8 cellular contexts compared by ENCODE assay signal in genomic region chr9:88533951-88534455, GRCh38. TPM values are rescaled to one million over a fixed set of nuclear protein-coding genes. Genes with fewer than 3 reads are reported as not detected.
A peak's percentile ranks its signal among the peaks of the same experiment; 100 is the strongest.
DNase-seq lines count a peak whose midpoint lies in the region; ATAC-seq, FAIRE-seq and TF ChIP-seq lines count a peak whose summit lies in the region.

No MANE protein-coding gene starts in this region.

- H3K4me3 ChIP-seq in A673 (ENCODE audit: low read depth, low read length, poor library complexity, severe bottlenecking) (peak overlapping the region; percentile 53), mammary epithelial cell (replicated peaks in 1 of 3; ENCODE audit: insufficient read depth in 1 of 3, low read depth in 2 of 3, low read length in 3 of 3) (peak overlapping the region; percentile 28 to 70 (median 50)), testis (peak overlapping the region; percentile 56 to 58), Karpas-422 (ENCODE audit: low read length) (no peak overlapping the region)

- no peak overlapping the region for H3K9ac ChIP-seq in mammary epithelial cell (ENCODE audit: insufficient read depth, low read length)
- no peak overlapping the region for H3K9ac ChIP-seq in Karpas-422 (ENCODE audit: low read length)

- no peaks in the 10 kb centered on the region for H3K79me2 ChIP-seq in mammary epithelial cell (ENCODE audit: insufficient read depth, low read length)
- H3K79me2 ChIP-seq in Karpas-422 (ENCODE audit: low read length) = no peaks in the 10 kb centered on the region

- H3K27ac ChIP-seq in A673 (ENCODE audit: low read depth, low read length, poor library complexity, severe bottlenecking) = peak overlapping the region; percentile 78
- no peak overlapping the region for H3K27ac ChIP-seq in mammary epithelial cell (ENCODE audit: insufficient read depth, low read depth, low read length)
- peak overlapping the region; percentile 31 to 76 for H3K27ac ChIP-seq in testis
- no peak overlapping the region for H3K27ac ChIP-seq in Karpas-422 (ENCODE audit: low read length)

- TF ChIP-seq CTCF in A673 (conservative IDR thresholded peaks at IDR 0.05; ENCODE audit: low read depth, low read length) = no peak
- peak in 1 of 2 donors; percentile 5 for TF ChIP-seq CTCF in mammary epithelial cell (conservative IDR thresholded peaks at IDR 0.05 in 1 of 2, IDR thresholded peaks at IDR 0.05 in 1 of 2; ENCODE audit: extremely low read depth in 1 of 2, insufficient read depth in 1 of 2, low read depth in 1 of 2, low read length in 2 of 2)
- TF ChIP-seq CTCF in testis (IDR thresholded peaks at IDR 0.05) = no peak

- H3K9me3 ChIP-seq in A673 (ENCODE audit: low read depth, low read length, poor library complexity, severe bottlenecking) = no peaks in the 10 kb centered on the region
- H3K9me3 ChIP-seq in mammary epithelial cell (replicated peaks; ENCODE audit: insufficient read depth, low read length) = no peaks in the 10 kb centered on the region
- H3K9me3 ChIP-seq in testis = no peaks in the 10 kb centered on the region
- no peaks in the 10 kb centered on the region for H3K9me3 ChIP-seq in Karpas-422 (ENCODE audit: low read length)

- BruUV-seq in A673 (replicated peaks; lab: Mats Ljungman, UMichigan) = no TSS peak
- no TSS peak for BruUV-seq in mammary epithelial cell (replicated peaks; lab: Mats Ljungman, UMichigan)

- 14% methylated on average over 14 of the region's 41 CpGs for WGBS in mammary epithelial cell (ENCODE audit: low coverage, missing lambda C conversion rate)
- WGBS in testis, 2 donors = 2 to 3% methylated on average over 38 to 41 of the region's 41 CpGs

- dilution Hi-C loops in mammary epithelial cell (cut with HindIII; ENCODE audit: low sequenced_read_pairs) = loop anchor here (10.0 kb wide), 1 partner anchor 59 kb away; no protein-coding TSS in a partner anchor

- H2AFZ ChIP-seq in mammary epithelial cell (ENCODE audit: low read depth, low read length) = peak overlapping the region; percentile 80
- H2AFZ ChIP-seq in Karpas-422 (ENCODE audit: low read length) = no peak overlapping the region

- peak; percentile 67 for FAIRE-seq in HTR-8/SVneo (lab: Jason Lieb, UNC)

- H3K4me2 ChIP-seq in mammary epithelial cell (ENCODE audit: insufficient read depth, low read depth, low read length) (peak overlapping the region; percentile 78), Karpas-422 (ENCODE audit: low read depth, low read length, poor library complexity, severe bottlenecking) (no peak overlapping the region)

- CTCF ChIA-PET in A673 (lab: Charles Lee) = no interaction called here
- CTCF ChIA-PET in mammary epithelial cell (lab: Charles Lee; ENCODE audit: low non-redundant PET) = no interaction called here

- no peaks in the 10 kb centered on the region for H3K9me2 ChIP-seq in Karpas-422 (replicated peaks; ENCODE audit: insufficient read depth, low read length)

- H3K4me1 ChIP-seq in A673 (ENCODE audit: insufficient read depth, low read length, poor library complexity, severe bottlenecking) = peaks cover 38% of the 10 kb centered on the region
- H3K4me1 ChIP-seq in mammary epithelial cell (ENCODE audit: insufficient read depth, low read length) = peaks cover 20% of the 10 kb centered on the region
- H3K4me1 ChIP-seq in testis = peaks cover 6% of the 10 kb centered on the region
- peaks cover 14% of the 10 kb centered on the region for H3K4me1 ChIP-seq in Karpas-422 (ENCODE audit: low read length)

- H3K27me3 ChIP-seq in A673 (replicated peaks; ENCODE audit: insufficient read depth, low read depth, low read length, poor library complexity) = no peaks in the 10 kb centered on the region
- H3K27me3 ChIP-seq in mammary epithelial cell (ENCODE audit: insufficient read depth, low read length) = no peaks in the 10 kb centered on the region
- H3K27me3 ChIP-seq in testis = no peaks in the 10 kb centered on the region
- H3K27me3 ChIP-seq in Karpas-422 (ENCODE audit: low read length) = no peaks in the 10 kb centered on the region

- DNase-seq in A673 (ENCODE audit: low spot score) (peak; percentile 68), HTR-8/SVneo (ENCODE audit: insufficient read length, low spot score) (peak; percentile 66), mammary epithelial cell (no peak), left colon (peak; percentile 20 to 34), testis (peak; percentile 33), NCI-H146 treated with DMSO at 0.1 percent for 48 hours (lab: John Stamatoyannopoulos, UW; ENCODE audit: unreplicated experiment) (no peak), Karpas-422 (no peak), NCI-H2171 treated with DMSO at 0.1 percent for 48 hours (lab: John Stamatoyannopoulos, UW) (no peak)

- intact Hi-C loops in A673 (cut with micrococcal nuclease; ENCODE audit: unreplicated experiment) (loop anchor here (5.0 kb wide), 1 partner anchor 142 kb away; no protein-coding TSS in a partner anchor), mammary epithelial cell (cut with micrococcal nuclease) (no loop called here), left colon (cut with DNase I, micrococcal nuclease) (no loop called here), testis (cut with DNase I; ENCODE audit: low total_unique reads) (no loop called here)

- H4K20me1 ChIP-seq in mammary epithelial cell (ENCODE audit: insufficient read depth, low read length) = no peaks in the 10 kb centered on the region
- no peaks in the 10 kb centered on the region for H4K20me1 ChIP-seq in Karpas-422 (ENCODE audit: insufficient read depth, low read depth, low read length)

- POLR2A ChIA-PET in A673 (lab: Charles Lee; ENCODE audit: low non-redundant PET) = interaction anchor here (0.8 kb wide), 1 partner anchor 13 kb away, joined by 4 read pairs; no protein-coding TSS in a partner anchor

- no peak for TF ChIP-seq POLR2A in testis (IDR thresholded peaks at IDR 0.05)

- peak; percentile 25 for ATAC-seq in left colon

- in situ Hi-C loops in mammary epithelial cell (cut with MboI; ENCODE audit: low sequenced_read_pairs in 2 of 2) = no loop called here

- no peaks in the 10 kb centered on the region for H3K36me3 ChIP-seq in A673 (ENCODE audit: insufficient read depth, low read length, poor library complexity, severe bottlenecking)
- H3K36me3 ChIP-seq in mammary epithelial cell (ENCODE audit: insufficient read depth, low read length) = no peaks in the 10 kb centered on the region
- no peaks in the 10 kb centered on the region for H3K36me3 ChIP-seq in testis (ENCODE audit: low read depth, missing control alignments)
- no peaks in the 10 kb centered on the region for H3K36me3 ChIP-seq in Karpas-422 (ENCODE audit: insufficient read depth, low read length)

RNA-seq across cellular contexts. Expression of gene NXNL2, which starts 1.0 kb away (rescaled TPM):
- total RNA-seq in A673 (2021) (1.3 TPM in 2 replicates), mammary epithelial cell (1 to 10 TPM in 1 of 2 donors, under 1 TPM in 1; 0.31 to 1.0 TPM), left colon (not detected), testis (1 to 10 TPM; 1.5 to 2.8 TPM)
- polyA plus RNA-seq in mammary epithelial cell (0.18 TPM), testis (ENCODE audit: insufficient read depth, low read depth, low replicate concordance) (2.2 TPM)
- not detected for polyA minus RNA-seq in mammary epithelial cell
- total RNA-seq in Karpas-422 (2014; rRNA removed; shearing (Covaris generic); ENCODE audit: low replicate concordance) = not detected in 2 replicates

Comparison
In these comparisons a context has a peak if more than half of its experiments do, and no peak if none do; other contexts are left out.
1. DNase-seq: peak in A673 (single experiment), HTR-8/SVneo (single experiment), left colon (2 of 2) and testis (single experiment); none in mammary epithelial cell (single experiment), NCI-H146 treated with DMSO at 0.1 percent for 48 hours (single experiment), Karpas-422 (single experiment) and NCI-H2171 treated with DMSO at 0.1 percent for 48 hours (single experiment).
2. H3K27ac ChIP-seq: peak in A673 (single experiment) and testis (2 of 2); none in mammary epithelial cell (single experiment) and Karpas-422 (single experiment).